ENCODE assay signal across 8 cellular contexts in the genomic region with DNA sequence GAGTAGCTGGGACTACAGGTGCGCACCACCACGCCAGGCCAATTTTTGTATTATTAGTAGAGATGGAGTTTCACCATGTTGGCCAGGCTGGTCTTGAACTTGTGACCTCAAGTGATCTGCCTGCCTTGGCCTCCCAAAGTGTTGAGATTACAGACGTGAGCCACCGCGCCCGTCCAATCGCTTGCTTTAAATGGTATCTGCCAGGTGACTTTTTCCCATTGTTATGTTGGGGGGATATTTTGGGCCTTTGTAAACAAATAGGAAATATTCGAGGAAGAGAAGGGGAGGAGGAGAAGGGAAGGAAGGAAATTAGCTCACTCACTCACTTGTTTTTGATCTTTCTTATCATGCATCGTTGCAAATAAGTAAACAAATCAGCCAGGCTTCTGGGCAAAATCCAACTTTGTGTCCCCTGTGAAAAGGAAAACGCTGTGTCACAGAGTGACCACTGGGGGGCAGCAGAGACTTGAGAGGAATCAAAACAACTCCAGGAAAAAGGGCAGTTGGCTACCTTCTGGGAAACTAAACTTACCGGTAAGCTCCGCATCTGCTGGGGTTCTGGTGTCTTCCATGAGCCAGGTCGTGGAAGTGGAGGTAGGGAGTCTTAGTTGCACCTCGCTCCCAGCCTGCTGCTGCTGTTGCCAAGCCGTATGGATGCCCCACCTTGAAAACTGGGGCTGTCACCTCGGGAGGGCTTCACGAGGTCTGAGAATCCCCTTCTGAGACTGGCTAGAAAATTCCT. TPM values are rescaled to one million over a fixed set of nuclear protein-coding genes. Genes with fewer than 3 reads are reported as not detected.
DNase-seq lines count a peak whose midpoint lies in the region; ATAC-seq and TF ChIP-seq lines count a peak whose summit lies in the region.

No MANE protein-coding gene starts in this region.

- TF ChIP-seq POLR2A in heart left ventricle (IDR thresholded peaks at IDR 0.05) (no peak), prostate gland (IDR thresholded peaks at IDR 0.05) (no peak)

- TF ChIP-seq CTCF in heart left ventricle (IDR thresholded peaks at IDR 0.05) (peak; percentile 87 to 98 (median 95)), prostate gland (IDR thresholded peaks at IDR 0.05) (peak; percentile 92 to 98 (median 96)), type B pancreatic cell (conservative IDR thresholded peaks at IDR 0.05) (peak; percentile 96)

- H3K27ac ChIP-seq in heart left ventricle: no peak overlapping the region
- peak overlapping the region; percentile 20 to 33 for H3K27ac ChIP-seq in prostate gland

- H3K9me3 ChIP-seq in heart left ventricle (no peaks in the 10 kb centered on the region), prostate gland (no peaks in the 10 kb centered on the region)

- H3K4me3 Mint-ChIP-seq in activated naive CD8-positive, alpha-beta T cell treated with anti-CD3 and anti-CD28 coated beads, Interleukin-2, amount 10 ng/mL, durations not matched to agents 7 days and 5 days: peak overlapping the region; percentile 62
- peak overlapping the region; percentile 31 for H3K4me3 Mint-ChIP-seq in type B pancreatic cell

- no peaks in the 10 kb centered on the region for H3K27me3 Mint-ChIP-seq in activated naive CD8-positive, alpha-beta T cell treated with anti-CD3 and anti-CD28 coated beads, Interleukin-2, amount 10 ng/mL, durations not matched to agents 7 days and 5 days
- no peaks in the 10 kb centered on the region for H3K27me3 Mint-ChIP-seq in type B pancreatic cell

- peak; percentile 25 for ATAC-seq in activated naive CD8-positive, alpha-beta T cell treated with anti-CD3 and anti-CD28 coated beads, Interleukin-2, amount 10 ng/mL, durations not matched to agents 7 days and 5 days (ENCODE audit: low read depth)
- ATAC-seq in heart left ventricle: peak in 3 of 4 donors; percentile 36 to 76 (median 52)
- ATAC-seq in GM18511 (IDR thresholded peaks at IDR 0.05; ENCODE audit: unreplicated experiment): no peak

- POLR2A ChIA-PET in activated naive CD8-positive, alpha-beta T cell treated with anti-CD3 and anti-CD28 coated beads, Interleukin-2, amount 10 ng/mL, durations not matched to agents 7 days and 5 days (lab: Charles Lee): interaction anchor here (0.8 kb wide), 1 partner anchor 84 kb away, joined by 3 read pairs; a partner anchor contains a TSS

- peaks cover 33% of the 10 kb centered on the region for H3K4me1 Mint-ChIP-seq in activated naive CD8-positive, alpha-beta T cell treated with anti-CD3 and anti-CD28 coated beads, Interleukin-2, amount 10 ng/mL, durations not matched to agents 7 days and 5 days
- H3K4me1 Mint-ChIP-seq in type B pancreatic cell (ENCODE audit: unreplicated experiment): peaks cover 25% of the 10 kb centered on the region

- H3K9me3 Mint-ChIP-seq in activated naive CD8-positive, alpha-beta T cell treated with anti-CD3 and anti-CD28 coated beads, Interleukin-2, amount 10 ng/mL, durations not matched to agents 7 days and 5 days: no peaks in the 10 kb centered on the region
- H3K9me3 Mint-ChIP-seq in type B pancreatic cell: no peaks in the 10 kb centered on the region

- 16 to 26% (median 21%) methylated on average over 17 of the region's 17 CpGs for WGBS in heart left ventricle, 4 donors
- WGBS in prostate gland: 17% methylated on average over 17 of the region's 17 CpGs

- H3K27ac Mint-ChIP-seq in activated naive CD8-positive, alpha-beta T cell treated with anti-CD3 and anti-CD28 coated beads, Interleukin-2, amount 10 ng/mL, durations not matched to agents 7 days and 5 days: peak overlapping the region; percentile 69
- peak overlapping the region; percentile 32 for H3K27ac Mint-ChIP-seq in type B pancreatic cell

- peaks cover 4% of the 10 kb centered on the region for H3K36me3 Mint-ChIP-seq in activated naive CD8-positive, alpha-beta T cell treated with anti-CD3 and anti-CD28 coated beads, Interleukin-2, amount 10 ng/mL, durations not matched to agents 7 days and 5 days
- no peaks in the 10 kb centered on the region for H3K36me3 Mint-ChIP-seq in type B pancreatic cell

- H3K4me3 ChIP-seq in heart left ventricle (peak overlapping the region in 9 of 12 donors; percentile 29 to 51 (median 35)), prostate gland (peak overlapping the region in 1 of 2 donors; percentile 16)

- H3K36me3 ChIP-seq in heart left ventricle (no peaks in the 10 kb centered on the region), prostate gland (no peaks in the 10 kb centered on the region)

- H3K4me1 ChIP-seq in heart left ventricle: peaks cover 0 to 18% (median 6%) of the 10 kb centered on the region in 12 donors
- peaks cover 8% of the 10 kb centered on the region for H3K4me1 ChIP-seq in prostate gland (replicated peaks)

- DNase-seq in ELR (ENCODE audit: low read depth): peak; percentile 83
- peak; percentile 76 for DNase-seq in NCI-H1092 treated with DMSO at 0.1 percent for 48 hours (lab: John Stamatoyannopoulos, UW)
- peak; percentile 59 for DNase-seq in SKM-1 treated with dmso at 0.1 percent for 144 hours (lab: John Stamatoyannopoulos, UW; ENCODE audit: unreplicated experiment)
- peak; percentile 68 for DNase-seq in activated naive CD8-positive, alpha-beta T cell treated with anti-CD3 and anti-CD28 coated beads, Interleukin-2, amount 10 ng/mL, durations not matched to agents 7 days and 5 days
- DNase-seq in heart left ventricle: peak in 4 of 5 donors; percentile 57 to 82 (median 72)
- DNase-seq in prostate gland (ENCODE audit: low spot score): peak; percentile 84
- no peak for DNase-seq in type B pancreatic cell (ENCODE audit: extremely low spot score, unreplicated experiment)

- H3K27me3 ChIP-seq in heart left ventricle (no peaks in the 10 kb centered on the region), prostate gland (replicated peaks; ENCODE audit: insufficient read depth) (no peaks in the 10 kb centered on the region)

- intact Hi-C loops in heart left ventricle (cut with DNase I): loop anchor here (1.0 to 10.0 kb wide), 5 partner anchors 35 to 140 kb away; no protein-coding TSS in a partner anchor
- intact Hi-C loops in prostate gland (cut with DNase I): loop anchor here (2.0 to 10.0 kb wide), 2 partner anchors 36 to 138 kb away; no protein-coding TSS in a partner anchor

RNA-seq across cellular contexts. Expression of a gene that starts 9.3 kb away (rescaled TPM):
- total RNA-seq in activated naive CD8-positive, alpha-beta T cell treated with anti-CD3 and anti-CD28 coated beads, Interleukin-2, amount 10 ng/mL, durations not matched to agents 7 days and 5 days: 100 to 1,000 TPM; 104 to 108 TPM
- total RNA-seq in heart left ventricle: 10 to 100 TPM; 48.9 to 80.7 (median 58.0) TPM
- 10 to 100 TPM; 29.4 to 59.7 TPM for polyA plus RNA-seq in heart left ventricle
- total RNA-seq in prostate gland: 100 to 1,000 TPM in 1 of 2 donors, 10 to 100 TPM in 1; 84.6 to 120 TPM
- 75.5 and 92.4 TPM in 2 replicates for total RNA-seq in type B pancreatic cell (ENCODE audit: low replicate concordance)

Comparison
In these comparisons a context has a peak if more than half of its experiments do, and no peak if none do; other contexts are left out.
1. H3K27ac ChIP-seq: peak in prostate gland (2 of 2); none in heart left ventricle (0 of 12).
2. Peak in every context shown above with its lines, with median percentiles within 50 percentile points of each other: CTCF ChIP-seq.